In the genomic region with DNA sequence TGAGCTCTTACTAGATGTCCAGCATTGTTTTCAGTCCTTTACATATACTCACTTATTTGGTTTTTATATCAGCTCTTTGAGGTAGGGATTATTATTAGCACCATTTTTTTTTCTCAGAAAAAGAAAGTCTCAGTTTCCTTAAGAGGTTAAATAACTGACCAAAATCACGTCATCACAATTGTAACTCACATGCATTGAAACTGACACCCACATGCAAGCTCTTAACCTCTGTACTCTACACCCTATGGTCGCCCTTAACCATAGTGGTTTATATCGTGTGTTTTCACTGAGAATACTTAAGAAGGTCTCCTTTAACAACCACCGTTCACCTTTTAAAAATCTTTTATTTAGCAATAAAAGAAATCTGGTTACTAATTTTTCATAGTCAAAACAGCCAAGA, we compare ENCODE assay signal across 20 cellular contexts.
DNase-seq lines count a peak whose midpoint lies in the region; ATAC-seq and TF ChIP-seq lines count a peak whose summit lies in the region.
"Had no signal": no experiment of that assay in that cellular context is flagged by ENCODE, and none has a peak within 500 bp of the region (broad histone marks: within the 10 kb centered on the region; RNA-seq: fewer than 3 reads in every experiment).

No MANE protein-coding gene starts in this region.

- H3K4me3 ChIP-seq in suprapubic skin (no peak overlapping the region), GM23338 (no peak overlapping the region)
- H3K4me3 ChIP-seq: MG63 had no signal

- H3K27ac ChIP-seq in suprapubic skin (no peak overlapping the region), GM23338 (ENCODE audit: low read depth) (no peak overlapping the region)

- no peak overlapping the region for H2AFZ ChIP-seq in GM23338

- no peaks in the 10 kb centered on the region for H3K79me2 ChIP-seq in GM23338 (replicated peaks; ENCODE audit: insufficient read depth)

- H3K4me2 ChIP-seq in GM23338: no peak overlapping the region
- H3K4me2 ChIP-seq: SK-N-SH had no signal

- no peak for TF ChIP-seq EP300 in suprapubic skin (IDR thresholded peaks at IDR 0.05)

- no peak overlapping the region for H3K27ac Mint-ChIP-seq in activated T-cell treated with anti-CD3 and anti-CD28 coated beads, Interleukin-2, amount 50 U/mL, for 72 hours
- H3K27ac Mint-ChIP-seq in GM23338: no peak overlapping the region
- H3K27ac Mint-ChIP-seq: activated T-helper 2 cell treated with anti-CD3 and anti-CD28 coated beads, Interferon-gamma antibody, Interleukin-2, Interleukin-4, amounts not matched to agents 10 μg/mL and 5 μg/mL and 100 μg/mL, durations not matched to agents 14 hours and 24 hours and 36 hours; stimulated activated effector memory CD8-positive, alpha-beta T cell treated with anti-CD3 and anti-CD28 coated beads, Interleukin-12 subunit alpha, Interleukin-12 subunit beta, amount 100 ng/mL, for 72 hours had no signal

- H3K9me3 ChIP-seq in suprapubic skin: no peaks in the 10 kb centered on the region
- H3K9me3 ChIP-seq: MG63, SK-N-SH had no signal

- H3K27me3 ChIP-seq in suprapubic skin (no peaks in the 10 kb centered on the region), GM23338 (ENCODE audit: insufficient read depth) (no peaks in the 10 kb centered on the region)
- H3K27me3 ChIP-seq: MG63 had no signal

- H4K20me1 ChIP-seq in GM23338 (replicated peaks; ENCODE audit: insufficient read depth): no peaks in the 10 kb centered on the region

- peaks cover 6% of the 10 kb centered on the region for H3K27me3 Mint-ChIP-seq in activated T-cell treated with anti-CD3 and anti-CD28 coated beads, Interleukin-2, amount 50 U/mL, for 72 hours (ENCODE audit: low read depth)
- peaks cover 3% of the 10 kb centered on the region for H3K27me3 Mint-ChIP-seq in GM23338 (ENCODE audit: insufficient read depth, low read depth, poor library complexity)

- H3F3A ChIP-seq in GM23338 (replicated peaks; ENCODE audit: low read depth): no peaks in the 10 kb centered on the region

- H3K9me3 Mint-ChIP-seq in activated T-cell treated with anti-CD3 and anti-CD28 coated beads, Interleukin-2, amount 50 U/mL, for 72 hours: no peaks in the 10 kb centered on the region
- no peaks in the 10 kb centered on the region for H3K9me3 Mint-ChIP-seq in GM23338
- H3K9me3 Mint-ChIP-seq: activated T-helper 2 cell treated with anti-CD3 and anti-CD28 coated beads, Interferon-gamma antibody, Interleukin-2, Interleukin-4, amounts not matched to agents 10 μg/mL and 5 μg/mL and 100 μg/mL, durations not matched to agents 14 hours and 24 hours and 36 hours; stimulated activated effector memory CD8-positive, alpha-beta T cell treated with anti-CD3 and anti-CD28 coated beads, Interleukin-12 subunit alpha, Interleukin-12 subunit beta, amount 100 ng/mL, for 72 hours had no signal

- ATAC-seq in GM18511 (IDR thresholded peaks at IDR 0.05; ENCODE audit: unreplicated experiment) (peak; percentile 51), HG02623 (IDR thresholded peaks at IDR 0.05; ENCODE audit: unreplicated experiment) (peak; percentile 53), HG03521 (IDR thresholded peaks at IDR 0.05; ENCODE audit: unreplicated experiment) (peak; percentile 56), HG02840 (IDR thresholded peaks at IDR 0.05; ENCODE audit: low FRiP score, unreplicated experiment) (no peak), GM23338 (no peak)
- no peak for ATAC-seq in activated T-cell treated with anti-CD3 and anti-CD28 coated beads, Interleukin-2, amount 50 U/mL, for 72 hours (replicated peaks in 1 of 2)
- ATAC-seq: stimulated activated effector memory CD8-positive, alpha-beta T cell treated with anti-CD3 and anti-CD28 coated beads, Interleukin-12 subunit alpha, Interleukin-12 subunit beta, amount 100 ng/mL, for 72 hours had no signal

- H3K36me3 Mint-ChIP-seq in activated T-cell treated with anti-CD3 and anti-CD28 coated beads, Interleukin-2, amount 50 U/mL, for 72 hours (ENCODE audit: insufficient read depth in 2 of 2): no peaks in the 10 kb centered on the region
- no peaks in the 10 kb centered on the region for H3K36me3 Mint-ChIP-seq in GM23338 (ENCODE audit: low read depth)
- H3K36me3 Mint-ChIP-seq: stimulated activated effector memory CD8-positive, alpha-beta T cell treated with anti-CD3 and anti-CD28 coated beads, Interleukin-12 subunit alpha, Interleukin-12 subunit beta, amount 100 ng/mL, for 72 hours had no signal

- whole genome bisulfite sequencing in suprapubic skin: 91% methylated on average over 4 of the region's 4 CpGs

- no peak for TF ChIP-seq POLR2A in suprapubic skin (IDR thresholded peaks at IDR 0.05)

- TF ChIP-seq CTCF in GM20000 (IDR thresholded peaks at IDR 0.05; ENCODE audit: extremely low read depth, missing control alignments) (no peak), suprapubic skin (IDR thresholded peaks at IDR 0.05) (no peak), GM23338 (conservative IDR thresholded peaks at IDR 0.05; ENCODE audit: low read depth in 2 of 2) (no peak)

- H3K4me1 ChIP-seq in suprapubic skin (peaks cover 5% of the 10 kb centered on the region), GM23338 (ENCODE audit: insufficient read depth) (peaks cover 17% of the 10 kb centered on the region)

- H3K4me1 Mint-ChIP-seq in activated T-cell treated with anti-CD3 and anti-CD28 coated beads, Interleukin-2, amount 50 U/mL, for 72 hours (ENCODE audit: low read depth): no peaks in the 10 kb centered on the region
- peaks cover 20% of the 10 kb centered on the region for H3K4me1 Mint-ChIP-seq in GM23338
- H3K4me1 Mint-ChIP-seq: stimulated activated effector memory CD8-positive, alpha-beta T cell treated with anti-CD3 and anti-CD28 coated beads, Interleukin-12 subunit alpha, Interleukin-12 subunit beta, amount 100 ng/mL, for 72 hours had no signal

- H3K36me3 ChIP-seq in suprapubic skin: no peaks in the 10 kb centered on the region
- no peaks in the 10 kb centered on the region for H3K36me3 ChIP-seq in GM23338 (ENCODE audit: insufficient read depth)
- H3K36me3 ChIP-seq: MG63 had no signal

- no peaks in the 10 kb centered on the region for H3K9me2 ChIP-seq in GM23338 (ENCODE audit: insufficient read depth)
- H3K9me2 ChIP-seq: SK-N-SH had no signal

- no peak overlapping the region for H3K4me3 Mint-ChIP-seq in activated T-cell treated with anti-CD3 and anti-CD28 coated beads, Interleukin-2, amount 50 U/mL, for 72 hours
- H3K4me3 Mint-ChIP-seq in GM23338: no peak overlapping the region
- H3K4me3 Mint-ChIP-seq: stimulated activated effector memory CD8-positive, alpha-beta T cell treated with anti-CD3 and anti-CD28 coated beads, Interleukin-12 subunit alpha, Interleukin-12 subunit beta, amount 100 ng/mL, for 72 hours had no signal

- DNase-seq in GM20000 (ENCODE audit: low spot score): peak; percentile 25
- DNase-seq in suprapubic skin (ENCODE audit: low spot score in 2 of 2): no peak
- no peak for DNase-seq in activated T-cell treated with anti-CD3 and anti-CD28 coated beads, Interleukin-2, amount 50 U/mL, for 72 hours
- DNase-seq in GM23338 (ENCODE audit: low spot score): no peak
- DNase-seq: activated CD4-positive, alpha-beta T cell treated with anti-CD3 and anti-CD28 coated beads, Interleukin-2, amount 50 U/mL, for 1 hour; cerebellar nuclear complex; mammary epithelial cell; MG63; NCI-H1436 treated with DMSO at 0.1 percent for 48 hours; NCI-H526; RPMI8226; SK-N-SH; small intestine; stimulated activated CD4-positive, alpha-beta T cell treated with anti-CD3 and anti-CD28 coated beads, Interleukin-2, amount 100 ng/mL, for 24 hours had no signal

TF ChIP-seq in GM23338, 12 proteins besides CTCF, POLR2A, EP300 and RAD21 (continues in another document):
- no peak for TF ChIP-seq EZH2 (IDR thresholded peaks at IDR 0.05; ENCODE audit: low read depth, unreplicated experiment)
- TF ChIP-seq CREB1 (CRISPR knock-in tag; IDR thresholded peaks at IDR 0.05; ENCODE audit: low read depth): no peak
- TF ChIP-seq JUNB (IDR thresholded peaks at IDR 0.05; ENCODE audit: unreplicated experiment): no peak
- no peak for TF ChIP-seq STAT1 (IDR thresholded peaks at IDR 0.05; ENCODE audit: unreplicated experiment)
- TF ChIP-seq, protein P1, sequence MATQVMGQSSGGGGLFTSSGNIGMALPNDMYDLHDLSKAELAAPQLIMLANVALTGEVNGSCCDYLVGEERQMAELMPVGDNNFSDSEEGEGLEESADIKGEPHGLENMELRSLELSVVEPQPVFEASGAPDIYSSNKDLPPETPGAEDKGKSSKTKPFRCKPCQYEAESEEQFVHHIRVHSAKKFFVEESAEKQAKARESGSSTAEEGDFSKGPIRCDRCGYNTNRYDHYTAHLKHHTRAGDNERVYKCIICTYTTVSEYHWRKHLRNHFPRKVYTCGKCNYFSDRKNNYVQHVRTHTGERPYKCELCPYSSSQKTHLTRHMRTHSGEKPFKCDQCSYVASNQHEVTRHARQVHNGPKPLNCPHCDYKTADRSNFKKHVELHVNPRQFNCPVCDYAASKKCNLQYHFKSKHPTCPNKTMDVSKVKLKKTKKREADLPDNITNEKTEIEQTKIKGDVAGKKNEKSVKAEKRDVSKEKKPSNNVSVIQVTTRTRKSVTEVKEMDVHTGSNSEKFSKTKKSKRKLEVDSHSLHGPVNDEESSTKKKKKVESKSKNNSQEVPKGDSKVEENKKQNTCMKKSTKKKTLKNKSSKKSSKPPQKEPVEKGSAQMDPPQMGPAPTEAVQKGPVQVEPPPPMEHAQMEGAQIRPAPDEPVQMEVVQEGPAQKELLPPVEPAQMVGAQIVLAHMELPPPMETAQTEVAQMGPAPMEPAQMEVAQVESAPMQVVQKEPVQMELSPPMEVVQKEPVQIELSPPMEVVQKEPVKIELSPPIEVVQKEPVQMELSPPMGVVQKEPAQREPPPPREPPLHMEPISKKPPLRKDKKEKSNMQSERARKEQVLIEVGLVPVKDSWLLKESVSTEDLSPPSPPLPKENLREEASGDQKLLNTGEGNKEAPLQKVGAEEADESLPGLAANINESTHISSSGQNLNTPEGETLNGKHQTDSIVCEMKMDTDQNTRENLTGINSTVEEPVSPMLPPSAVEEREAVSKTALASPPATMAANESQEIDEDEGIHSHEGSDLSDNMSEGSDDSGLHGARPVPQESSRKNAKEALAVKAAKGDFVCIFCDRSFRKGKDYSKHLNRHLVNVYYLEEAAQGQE (IDR thresholded peaks at IDR 0.05; ENCODE audit: unreplicated experiment): no peak
- TF ChIP-seq EZH2phosphoT487 (IDR thresholded peaks at IDR 0.05; ENCODE audit: unreplicated experiment): no peak
- TF ChIP-seq ZNF331 (CRISPR knock-in tag; IDR thresholded peaks at IDR 0.05; ENCODE audit: low read depth): no peak

Comparison
In these comparisons a context has a peak if more than half of its experiments do, and no peak if none do; other contexts are left out.
1. ATAC-seq: peak in GM18511 (single experiment), HG02623 (single experiment) and HG03521 (single experiment); none in HG02840 (single experiment), activated T-cell treated with anti-CD3 and anti-CD28 coated beads, Interleukin-2, amount 50 U/mL, for 72 hours (0 of 2) and GM23338 (single experiment).